ENCODE assay signal across 8 cellular contexts in genomic region chr5:168987540-168988300, GRCh38.
A peak's percentile ranks its signal among the peaks of the same experiment; 100 is the strongest.
DNase-seq lines count a peak whose midpoint lies in the region; ATAC-seq and TF ChIP-seq lines count a peak whose summit lies in the region.

No MANE protein-coding gene starts in this region.

- no peaks in the 10 kb centered on the region for H3K9me3 ChIP-seq in OCI-LY7 (ENCODE audit: low read length)

- H3K36me3 ChIP-seq in OCI-LY7 (ENCODE audit: insufficient read depth, low read length): no peaks in the 10 kb centered on the region

- peak; percentile 54 for ATAC-seq in GM18508 (IDR thresholded peaks at IDR 0.05; ENCODE audit: insufficient read depth, unreplicated experiment)
- peak; percentile 71 for ATAC-seq in foreskin keratinocyte

- no peaks in the 10 kb centered on the region for H3K27me3 Mint-ChIP-seq in osteocyte (ENCODE audit: unreplicated experiment)

- TF ChIP-seq CTCF in OCI-LY7 (conservative IDR thresholded peaks at IDR 0.05; ENCODE audit: low read length) (peak; percentile 95), foreskin keratinocyte (conservative IDR thresholded peaks at IDR 0.05) (peak; percentile 93), osteocyte (IDR thresholded peaks at IDR 0.05) (peak; percentile 94)

- H3K4me3 ChIP-seq in OCI-LY7 (ENCODE audit: low read depth, low read length, poor library complexity, severe bottlenecking): no peak overlapping the region

- DNase-seq in AG08395 (ENCODE audit: low spot score) (peak; percentile 62), HK-2 (ENCODE audit: unreplicated experiment) (peak; percentile 47), OCI-LY7 (ENCODE audit: low spot score) (peak; percentile 51), foreskin keratinocyte (peak; percentile 16 to 45), osteocyte (ENCODE audit: extremely low spot score, unreplicated experiment) (peak; percentile 88), ureter (ENCODE audit: low spot score) (peak; percentile 75)
- peak; percentile 75 to 77 for DNase-seq in activated T-cell treated with anti-CD3 and anti-CD28 coated beads, Interleukin-2, amount 50 U/mL, for 48 hours

- H3K27ac Mint-ChIP-seq in osteocyte (ENCODE audit: unreplicated experiment): no peak overlapping the region

- H3K4me2 ChIP-seq in OCI-LY7 (ENCODE audit: low read length): no peak overlapping the region

- H3K27me3 ChIP-seq in foreskin keratinocyte: no peaks in the 10 kb centered on the region

- H3K4me1 ChIP-seq in OCI-LY7 (ENCODE audit: insufficient read depth, low read length, poor library complexity, severe bottlenecking) (peaks cover 7% of the 10 kb centered on the region), foreskin keratinocyte (no peaks in the 10 kb centered on the region)

- CTCF ChIA-PET in OCI-LY7 (lab: Charles Lee; ENCODE audit: unreplicated experiment): no interaction called here

- no peak overlapping the region for H3K4me3 Mint-ChIP-seq in osteocyte (ENCODE audit: unreplicated experiment)

- H2AFZ ChIP-seq in OCI-LY7 (ENCODE audit: low read length): no peak overlapping the region

- H3K36me3 Mint-ChIP-seq in osteocyte (ENCODE audit: unreplicated experiment): no peaks in the 10 kb centered on the region

- intact Hi-C loops in OCI-LY7 (cut with micrococcal nuclease; ENCODE audit: unreplicated experiment): loop anchor here (1.0 to 2.0 kb wide), 2 partner anchors 315 to 594 kb away; no protein-coding TSS in a partner anchor

- peaks cover 37% of the 10 kb centered on the region for H3K4me1 Mint-ChIP-seq in osteocyte (ENCODE audit: unreplicated experiment)

- H3K79me2 ChIP-seq in OCI-LY7 (ENCODE audit: insufficient read depth, low read depth, low read length): no peaks in the 10 kb centered on the region

- H3K27ac ChIP-seq in OCI-LY7 (ENCODE audit: low read depth, low read length, poor library complexity, severe bottlenecking): no peak overlapping the region
- no peak overlapping the region for H3K27ac ChIP-seq in foreskin keratinocyte

- H4K20me1 ChIP-seq in OCI-LY7 (ENCODE audit: insufficient read depth, low read length): no peaks in the 10 kb centered on the region

- no TSS peak for BruUV-seq in OCI-LY7 (replicated peaks; lab: Mats Ljungman, UMichigan)

- POLR2A ChIA-PET in OCI-LY7 (lab: Charles Lee): interaction anchor here (0.5 to 0.9 kb wide), 2 partner anchors 8 to 236 kb away, joined by 3 read pairs; no protein-coding TSS in a partner anchor

- H3K9me3 Mint-ChIP-seq in osteocyte (ENCODE audit: unreplicated experiment): no peaks in the 10 kb centered on the region

- no peaks in the 10 kb centered on the region for H3K9me2 ChIP-seq in OCI-LY7 (ENCODE audit: insufficient read depth, low read length)

Comparison
In these comparisons a context has a peak if more than half of its experiments do, and no peak if none do; other contexts are left out.
1. DNase-seq: peak in every context shown above with its lines; median percentile 88 in osteocyte; 76 in activated T-cell treated with anti-CD3 and anti-CD28 coated beads, Interleukin-2, amount 50 U/mL, for 48 hours; 75 in ureter; 62 in AG08395; 51 in OCI-LY7; 47 in HK-2; 30 in foreskin keratinocyte.